8 cellular contexts compared by ENCODE assay signal in the genomic region with DNA sequence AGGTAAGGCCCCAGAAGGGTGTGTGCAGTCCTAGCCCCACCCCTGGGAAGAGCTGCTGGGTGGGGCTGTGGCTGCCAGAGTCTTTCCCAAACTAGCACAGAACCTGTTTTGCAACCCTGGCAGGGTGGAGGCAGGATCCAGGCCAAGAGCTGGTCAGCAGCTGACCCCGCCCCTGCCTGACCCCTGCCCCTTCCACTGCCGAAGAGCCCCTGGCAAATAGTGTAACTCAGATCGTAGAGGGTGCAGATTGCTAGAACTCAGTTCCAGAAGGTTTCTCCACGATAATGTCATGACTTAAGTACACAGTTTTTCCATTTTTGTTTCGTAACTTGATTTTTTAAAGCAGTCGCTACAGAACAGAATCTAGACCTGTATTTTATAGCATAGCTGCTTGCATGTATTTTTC. TPM values are rescaled to one million over a fixed set of nuclear protein-coding genes. Genes with fewer than 3 reads are reported as not detected.
DNase-seq lines count a peak whose midpoint lies in the region; ATAC-seq and TF ChIP-seq lines count a peak whose summit lies in the region.

No MANE protein-coding gene starts in this region.

- peak overlapping the region; percentile 97 to 99 (median 99) for H3K27ac Mint-ChIP-seq in brain

- WGBS in testis, 2 donors, result 46 to 57% methylated on average over 5 to 6 of the region's 6 CpGs

- H3K4me1 ChIP-seq in testis, result peaks cover 66% of the 10 kb centered on the region

- no peaks in the 10 kb centered on the region for H3K9me3 ChIP-seq in testis

- no peak for TF ChIP-seq CTCF in brain (conservative IDR thresholded peaks at IDR 0.05)
- TF ChIP-seq CTCF in testis (IDR thresholded peaks at IDR 0.05), result no peak

- H3K36me3 Mint-ChIP-seq in activated T-cell treated with anti-CD3 and anti-CD28 coated beads, Interleukin-2, amount 50 U/mL, for 4 hours (ENCODE audit: insufficient read depth), result peaks cover 8% of the 10 kb centered on the region
- H3K36me3 Mint-ChIP-seq in brain, result peaks cover 21% of the 10 kb centered on the region

- no peak for TF ChIP-seq POLR2A in testis (IDR thresholded peaks at IDR 0.05)

- peaks cover 62% of the 10 kb centered on the region for H3K4me1 Mint-ChIP-seq in activated T-cell treated with anti-CD3 and anti-CD28 coated beads, Interleukin-2, amount 50 U/mL, for 4 hours (ENCODE audit: low read depth)
- peaks cover 62% of the 10 kb centered on the region for H3K4me1 Mint-ChIP-seq in brain

- H3K4me3 ChIP-seq in testis, result no peak overlapping the region

- H3K27me3 ChIP-seq in testis, result no peaks in the 10 kb centered on the region

- no peaks in the 10 kb centered on the region for H3K27me3 Mint-ChIP-seq in activated T-cell treated with anti-CD3 and anti-CD28 coated beads, Interleukin-2, amount 50 U/mL, for 4 hours (ENCODE audit: low read depth)
- no peaks in the 10 kb centered on the region for H3K27me3 Mint-ChIP-seq in brain

- no peaks in the 10 kb centered on the region for H3K9me3 Mint-ChIP-seq in activated T-cell treated with anti-CD3 and anti-CD28 coated beads, Interleukin-2, amount 50 U/mL, for 4 hours
- no peaks in the 10 kb centered on the region for H3K9me3 Mint-ChIP-seq in brain

- no peaks in the 10 kb centered on the region for H3K36me3 ChIP-seq in testis (ENCODE audit: low read depth, missing control alignments)

- DNase-seq in activated T-cell treated with anti-CD3 and anti-CD28 coated beads, Interleukin-2, amount 50 U/mL, for 4 hours, result no peak
- no peak for DNase-seq in activated T-cell treated with anti-CD3 and anti-CD28 coated beads, Interleukin-2, amount 50 U/mL, for 1 hour
- DNase-seq in left kidney (ENCODE audit: low read depth, low spot score) (peak; percentile 59), testis (peak; percentile 51), NCI-H187 treated with DMSO at 0.1 percent for 48 hours (lab: John Stamatoyannopoulos, UW) (no peak), NCI-H1436 treated with DMSO at 0.1 percent for 48 hours (lab: John Stamatoyannopoulos, UW) (no peak), RKO (ENCODE audit: low spot score) (no peak)

- peak overlapping the region; percentile 68 to 80 for H3K27ac ChIP-seq in testis

- ATAC-seq in activated T-cell treated with anti-CD3 and anti-CD28 coated beads, Interleukin-2, amount 50 U/mL, for 4 hours, result no peak

- intact Hi-C loops in testis (cut with DNase I; ENCODE audit: low total_unique reads), result no loop called here

- peak overlapping the region; percentile 80 for H3K4me3 Mint-ChIP-seq in activated T-cell treated with anti-CD3 and anti-CD28 coated beads, Interleukin-2, amount 50 U/mL, for 4 hours
- H3K4me3 Mint-ChIP-seq in brain, result peak overlapping the region; percentile 68 to 84 (median 79)

RNA-seq across cellular contexts. Expression of a gene that starts 26.7 kb away (rescaled TPM):
- total RNA-seq in activated T-cell treated with anti-CD3 and anti-CD28 coated beads, Interleukin-2, amount 50 U/mL, for 4 hours, result 10 to 100 TPM; 41.0 to 55.2 (median 50.8) TPM
- polyA plus RNA-seq in brain (ENCODE audit: insufficient read depth, low read depth, low replicate concordance) (135 TPM), testis (ENCODE audit: insufficient read depth, low read depth, low replicate concordance) (184 TPM)
- 10 to 100 TPM; 74.8 to 85.6 TPM for total RNA-seq in testis

Comparison
In these comparisons a context has a peak if more than half of its experiments do, and no peak if none do; other contexts are left out.
1. DNase-seq: peak in left kidney (single experiment) and testis (single experiment); none in activated T-cell treated with anti-CD3 and anti-CD28 coated beads, Interleukin-2, amount 50 U/mL, for 4 hours (single experiment), activated T-cell treated with anti-CD3 and anti-CD28 coated beads, Interleukin-2, amount 50 U/mL, for 1 hour (single experiment), NCI-H187 treated with DMSO at 0.1 percent for 48 hours (single experiment), NCI-H1436 treated with DMSO at 0.1 percent for 48 hours (single experiment) and RKO (single experiment).